Comparison of ENCODE assay signal across 8 cellular contexts in the genomic region with DNA sequence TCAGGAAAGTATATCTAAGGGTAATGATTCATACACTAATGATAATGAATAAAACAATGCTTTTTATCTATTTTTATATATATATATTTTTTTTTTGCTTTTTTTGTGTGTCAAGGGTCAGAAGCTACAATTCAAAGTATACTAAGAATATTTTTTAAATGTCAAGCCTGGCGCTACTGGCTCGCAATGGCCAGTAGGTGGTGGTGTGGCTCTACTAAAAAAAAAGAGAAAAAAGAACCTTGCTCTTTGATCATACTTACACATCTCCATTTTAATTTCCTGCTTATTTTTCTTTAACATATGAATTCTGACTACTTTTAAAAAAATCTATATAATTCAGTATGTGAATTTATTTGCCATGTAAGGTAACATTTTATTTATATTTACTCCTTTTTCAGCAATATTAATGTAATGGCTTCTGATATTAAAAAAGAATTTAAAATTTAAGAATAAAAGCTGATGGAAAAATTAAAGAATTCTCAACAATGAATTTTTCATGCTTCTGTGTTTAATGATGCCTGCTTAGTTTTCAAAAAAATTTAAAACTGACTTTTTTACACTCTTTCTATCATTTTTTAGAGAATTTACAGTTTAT.
A peak's percentile ranks its signal among the peaks of the same experiment; 100 is the strongest.
DNase-seq lines count a peak whose midpoint lies in the region; ATAC-seq and TF ChIP-seq lines count a peak whose summit lies in the region.

No MANE protein-coding gene starts in this region.

- H3K9me3 ChIP-seq in esophagus squamous epithelium = no peaks in the 10 kb centered on the region
- no peaks in the 10 kb centered on the region for H3K9me3 ChIP-seq in osteoblast (ENCODE audit: low read depth, low read length)

- H3K27me3 ChIP-seq in KMS-11 (ENCODE audit: insufficient read depth, low read depth) (no peaks in the 10 kb centered on the region), esophagus squamous epithelium (no peaks in the 10 kb centered on the region), osteoblast (ENCODE audit: insufficient read depth, low read length) (no peaks in the 10 kb centered on the region)

- H2AFZ ChIP-seq in KMS-11 (ENCODE audit: low read depth) (no peak overlapping the region), osteoblast (ENCODE audit: low read length) (no peak overlapping the region)

- H3K9ac ChIP-seq in KMS-11 = no peak overlapping the region

- H3K36me3 ChIP-seq in KMS-11 (ENCODE audit: insufficient read depth) = no peaks in the 10 kb centered on the region
- peaks cover 0 to 3% (median 0%) of the 10 kb centered on the region in 3 donors for H3K36me3 ChIP-seq in esophagus squamous epithelium
- no peaks in the 10 kb centered on the region for H3K36me3 ChIP-seq in osteoblast (ENCODE audit: insufficient read depth, low read length)

- TF ChIP-seq CTCF in KMS-11 (conservative IDR thresholded peaks at IDR 0.05; ENCODE audit: low read depth, low read length) (peak; percentile 74; the same call in 1 of the 2 replicates), esophagus squamous epithelium (IDR thresholded peaks at IDR 0.05) (peak in 5 of 6 experiments; percentile 47 to 75 (median 73)), osteoblast (IDR thresholded peaks at IDR 0.05; ENCODE audit: extremely low read depth, low read depth, low read length) (peak; percentile 72)

- H3K4me3 ChIP-seq in KMS-11 (IDR thresholded peaks at IDR 0.05; ENCODE audit: insufficient read depth, low read depth, low read length) (no peak overlapping the region), esophagus squamous epithelium (no peak overlapping the region), osteoblast (ENCODE audit: insufficient read depth, low read length) (no peak overlapping the region)

- 0 to 7% methylated on average over 2 of the region's 2 CpGs for WGBS in esophagus squamous epithelium, 2 donors

- H3K27me3 Mint-ChIP-seq in activated T-cell treated with anti-CD3 and anti-CD28 coated beads, Interleukin-2, amount 50 U/mL, for 4 hours (ENCODE audit: low read depth) = peaks cover 2% of the 10 kb centered on the region

- H3K4me1 ChIP-seq in KMS-11 (ENCODE audit: low read depth, poor library complexity, severe bottlenecking) (no peaks in the 10 kb centered on the region), esophagus squamous epithelium (peaks cover 0 to 18% (median 0%) of the 10 kb centered on the region in 3 donors), osteoblast (ENCODE audit: insufficient read depth, low read length) (peaks cover 20% of the 10 kb centered on the region)

- no peaks in the 10 kb centered on the region for H3K9me3 Mint-ChIP-seq in activated T-cell treated with anti-CD3 and anti-CD28 coated beads, Interleukin-2, amount 50 U/mL, for 4 hours

- no peaks in the 10 kb centered on the region for H3K79me2 ChIP-seq in KMS-11 (ENCODE audit: insufficient read depth, low read depth)
- H3K79me2 ChIP-seq in osteoblast (ENCODE audit: insufficient read depth, low read length) = no peaks in the 10 kb centered on the region

- DNase-seq in activated T-cell treated with anti-CD3 and anti-CD28 coated beads for 24 hours (ENCODE audit: low read depth) (peak; percentile 2), SKM-1 (lab: John Stamatoyannopoulos, UW; ENCODE audit: unreplicated experiment) (peak; percentile 53), esophagus squamous epithelium (lab: John Stamatoyannopoulos, UW) (no peak), osteoblast (ENCODE audit: insufficient read length, low spot score, missing footprints) (peak; percentile 32)
- no peak for DNase-seq in activated T-cell treated with anti-CD3 and anti-CD28 coated beads, Interleukin-2, amount 50 U/mL, for 4 hours

- H3K27ac ChIP-seq in KMS-11 = no peak overlapping the region
- no peak overlapping the region for H3K27ac ChIP-seq in esophagus squamous epithelium
- H3K27ac ChIP-seq in osteoblast (ENCODE audit: low read depth, low read length) = no peak overlapping the region

- no peak overlapping the region for H3K4me3 Mint-ChIP-seq in activated T-cell treated with anti-CD3 and anti-CD28 coated beads, Interleukin-2, amount 50 U/mL, for 4 hours

- no peaks in the 10 kb centered on the region for H3K36me3 Mint-ChIP-seq in activated T-cell treated with anti-CD3 and anti-CD28 coated beads, Interleukin-2, amount 50 U/mL, for 4 hours (ENCODE audit: insufficient read depth)

- no peak for ATAC-seq in activated T-cell treated with anti-CD3 and anti-CD28 coated beads, Interleukin-2, amount 50 U/mL, for 4 hours
- ATAC-seq in GM21723 (IDR thresholded peaks at IDR 0.05; ENCODE audit: unreplicated experiment) = peak; percentile 69
- ATAC-seq in activated CD4-positive, CD25-positive, alpha-beta regulatory T cell treated with anti-CD3 and anti-CD28 coated beads, Interleukin-2, amount 50 U/mL, for 24 hours = no peak

- no peak for TF ChIP-seq POLR2A in esophagus squamous epithelium (IDR thresholded peaks at IDR 0.05)

- H4K20me1 ChIP-seq in KMS-11 (ENCODE audit: insufficient read depth) (no peaks in the 10 kb centered on the region), osteoblast (ENCODE audit: insufficient read depth, low read length) (no peaks in the 10 kb centered on the region)

- H3K4me1 Mint-ChIP-seq in activated T-cell treated with anti-CD3 and anti-CD28 coated beads, Interleukin-2, amount 50 U/mL, for 4 hours (ENCODE audit: low read depth) = no peaks in the 10 kb centered on the region

- intact Hi-C loops in esophagus squamous epithelium (cut with DNase I) = loop anchor here (10.0 kb wide), 1 partner anchor 450 kb away; a partner anchor contains a TSS

- H3K4me2 ChIP-seq in KMS-11 (no peak overlapping the region), osteoblast (ENCODE audit: insufficient read depth, low read length) (no peak overlapping the region)

Comparison
In these comparisons a context has a peak if more than half of its experiments do, and no peak if none do; other contexts are left out.
1. DNase-seq: peak in activated T-cell treated with anti-CD3 and anti-CD28 coated beads for 24 hours (single experiment), SKM-1 (single experiment) and osteoblast (single experiment); none in activated T-cell treated with anti-CD3 and anti-CD28 coated beads, Interleukin-2, amount 50 U/mL, for 4 hours (single experiment) and esophagus squamous epithelium (single experiment).
2. Peak in every context shown above with its lines, with median percentiles within 50 percentile points of each other: CTCF ChIP-seq.